8 cellular contexts compared by ENCODE assay signal in genomic region chr16:4415538-4416199, GRCh38. TPM values are rescaled to one million over a fixed set of nuclear protein-coding genes. Genes with fewer than 3 reads are reported as not detected.
DNase-seq lines count a peak whose midpoint lies in the region; ATAC-seq and TF ChIP-seq lines count a peak whose summit lies in the region.

No MANE protein-coding gene starts in this region.

- H3K4me1 ChIP-seq in iPS DF 6.9 (ENCODE audit: control insufficient read depth, insufficient read depth, low read length) (peaks cover 3% of the 10 kb centered on the region; the same call in 1 of the 2 replicates), gastrocnemius medialis (peaks cover 3 to 9% of the 10 kb centered on the region in 2 donors)

- H3K9me3 ChIP-seq in iPS DF 6.9 (ENCODE audit: control insufficient read depth, insufficient read depth, low read length), result no peaks in the 10 kb centered on the region
- no peaks in the 10 kb centered on the region for H3K9me3 ChIP-seq in gastrocnemius medialis

- TF ChIP-seq POLR2A in gastrocnemius medialis (IDR thresholded peaks at IDR 0.05), result peak in 1 of 2 donors; percentile 14

- peak overlapping the region; percentile 87 for H3K4me3 Mint-ChIP-seq in T-helper 2 cell treated with Interferon-gamma antibody and Interleukin-4, amounts not matched to agents 5 μg/mL and 100 μg/mL, for 36 hours

- H3K9me3 Mint-ChIP-seq in T-helper 2 cell treated with Interferon-gamma antibody and Interleukin-4, amounts not matched to agents 5 μg/mL and 100 μg/mL, for 36 hours, result no peaks in the 10 kb centered on the region

- no CpG with 5 or more reads among the region's 44 CpGs for WGBS in iPS DF 6.9 (ENCODE audit: insufficient coverage, insufficient read length)

- H3K36me3 ChIP-seq in iPS DF 6.9 (ENCODE audit: control insufficient read depth, insufficient read depth, low read length) (peaks cover 2% of the 10 kb centered on the region; the same call in 1 of the 2 replicates), gastrocnemius medialis (no peaks in the 10 kb centered on the region)

- TF ChIP-seq CTCF in astrocyte of the cerebellum (IDR thresholded peaks at IDR 0.05; ENCODE audit: low read depth, low read length, missing control alignments), result no peak
- TF ChIP-seq CTCF in gastrocnemius medialis (IDR thresholded peaks at IDR 0.05 in 4 of 5, conservative IDR thresholded peaks at IDR 0.05 in 1 of 5), result no peak

- H3K27ac ChIP-seq in iPS DF 6.9 (ENCODE audit: low read length), result no peak overlapping the region
- H3K27ac ChIP-seq in gastrocnemius medialis, result peak overlapping the region; percentile 48 to 71 (median 65)

- peak; percentile 20 for ATAC-seq in HG03064 (IDR thresholded peaks at IDR 0.05; ENCODE audit: low read depth, unreplicated experiment)
- peak; percentile 20 to 23 for ATAC-seq in gastrocnemius medialis

- intact Hi-C loops in gastrocnemius medialis (cut with DNase I; ENCODE audit: low total_unique reads), result loop anchor here (5.0 kb wide), 1 partner anchor 63 kb away; the partner anchor contains the start of gene PAM16

- H3K27me3 Mint-ChIP-seq in T-helper 2 cell treated with Interferon-gamma antibody and Interleukin-4, amounts not matched to agents 5 μg/mL and 100 μg/mL, for 36 hours (ENCODE audit: low read depth), result peaks cover 2% of the 10 kb centered on the region

- H3K4me1 Mint-ChIP-seq in T-helper 2 cell treated with Interferon-gamma antibody and Interleukin-4, amounts not matched to agents 5 μg/mL and 100 μg/mL, for 36 hours (ENCODE audit: low read depth), result peaks cover 28% of the 10 kb centered on the region

- H3K4me3 ChIP-seq in GM08714 (ENCODE audit: low read length), result peak overlapping the region; percentile 64
- H3K4me3 ChIP-seq in astrocyte of the cerebellum (ENCODE audit: low read depth, low read length), result peak overlapping the region; percentile 82
- peak overlapping the region; percentile 72 for H3K4me3 ChIP-seq in iPS DF 6.9 (ENCODE audit: low read length)
- peak overlapping the region; percentile 65 to 92 (median 78) for H3K4me3 ChIP-seq in gastrocnemius medialis

- H3K27me3 ChIP-seq in iPS DF 6.9 (ENCODE audit: control insufficient read depth, insufficient read depth, low read length) (no peaks in the 10 kb centered on the region), gastrocnemius medialis (no peaks in the 10 kb centered on the region)

- in situ Hi-C loops in astrocyte of the cerebellum (cut with HindIII; ENCODE audit: low sequenced_read_pairs), result no loop called here
- in situ Hi-C loops in gastrocnemius medialis (cut with MboI; ENCODE audit: low sequenced_read_pairs in 4 of 4), result loop anchor here in 3 of 4 donors (10.0 kb wide), 2 partner anchors 61 to 131 kb away; partner anchors contain the start of gene PAM16 (in 2 of the 3)

- H3K36me3 Mint-ChIP-seq in T-helper 2 cell treated with Interferon-gamma antibody and Interleukin-4, amounts not matched to agents 5 μg/mL and 100 μg/mL, for 36 hours (ENCODE audit: low read depth), result peaks cover 32% of the 10 kb centered on the region

- peak overlapping the region; percentile 94 for H3K27ac Mint-ChIP-seq in T-helper 2 cell treated with Interferon-gamma antibody and Interleukin-4, amounts not matched to agents 5 μg/mL and 100 μg/mL, for 36 hours

- DNase-seq in T-helper 2 cell treated with Interferon-gamma antibody and Interleukin-4, amounts not matched to agents 5 μg/mL and 100 μg/mL, for 36 hours (ENCODE audit: low spot score), result peak; percentile 60
- DNase-seq in astrocyte of the cerebellum (ENCODE audit: low read depth) (no peak), iPS DF 6.9 (ENCODE audit: low read depth, low spot score) (no peak), gastrocnemius medialis (no peak), occipital lobe (lab: John Stamatoyannopoulos, UW) (no peak), COR-L47 (lab: John Stamatoyannopoulos, UW) (no peak)

RNA-seq across cellular contexts. Expression of gene CORO7, which starts 0.7 kb away (rescaled TPM):
- 10 to 100 TPM in 1 of 4 donors, 1 to 10 TPM in 3; 5.7 to 15.3 (median 7.2) TPM for total RNA-seq in gastrocnemius medialis
- 38.8 TPM for total RNA-seq in occipital lobe

RNA-seq across cellular contexts. Expression of gene DNAJA3, which starts 10.0 kb away (rescaled TPM):
- total RNA-seq in gastrocnemius medialis, result 100 to 1,000 TPM in 2 of 4 donors, 10 to 100 TPM in 2; 94.8 to 114 (median 103) TPM
- total RNA-seq in occipital lobe, result 32.1 TPM

RNA-seq across cellular contexts. Expression of gene VASN, which starts 44.0 kb away (rescaled TPM):
- total RNA-seq in gastrocnemius medialis (10 to 100 TPM in 1 of 4 donors, 1 to 10 TPM in 3; 2.4 to 12.8 (median 3.7) TPM), occipital lobe (2.5 TPM)

RNA-seq across cellular contexts. Expression of gene NMRAL1, which starts 58.8 kb away (rescaled TPM):
- total RNA-seq in gastrocnemius medialis, result 10 to 100 TPM in 1 of 4 donors, 1 to 10 TPM in 3; 2.7 to 11.0 (median 9.1) TPM
- total RNA-seq in occipital lobe, result 51.2 TPM
